12 cellular contexts compared by ENCODE assay signal in genomic region chrX:41095962-41096955, GRCh38. TPM values are rescaled to one million over a fixed set of nuclear protein-coding genes. Genes with fewer than 3 reads are reported as not detected.
DNase-seq lines count a peak whose midpoint lies in the region; ATAC-seq and TF ChIP-seq lines count a peak whose summit lies in the region.
"Had no signal": no experiment of that assay in that cellular context is flagged by ENCODE, and none has a peak within 500 bp of the region (broad histone marks: within the 10 kb centered on the region; RNA-seq: fewer than 3 reads in every experiment).

No MANE protein-coding gene starts in this region.

- no peaks in the 10 kb centered on the region for H3K9me3 ChIP-seq in gastroesophageal sphincter

- TF ChIP-seq EP300 in gastroesophageal sphincter (IDR thresholded peaks at IDR 0.05) = no peak

- no peak for TF ChIP-seq CTCF in activated B cell treated with CpG ODN at 0.5 μM for 24 hours (IDR thresholded peaks at IDR 0.05)
- no peak for TF ChIP-seq CTCF in type B pancreatic cell (conservative IDR thresholded peaks at IDR 0.05)
- TF ChIP-seq CTCF in gastroesophageal sphincter (IDR thresholded peaks at IDR 0.05) = no peak

- no peaks in the 10 kb centered on the region for H3K27me3 ChIP-seq in gastroesophageal sphincter

- H3K4me1 ChIP-seq in gastroesophageal sphincter = peaks cover 0 to 81% (median 7%) of the 10 kb centered on the region in 3 donors

- WGBS in gastroesophageal sphincter (ENCODE audit: low coverage in 1 of 2), 2 donors = 40 to 90% methylated on average over 3 to 8 of the region's 9 CpGs

- CTCF ChIA-PET in activated B cell treated with CpG ODN at 0.5 μM for 24 hours (lab: Charles Lee) = no interaction called here

- no peak overlapping the region for H3K27ac ChIP-seq in gastroesophageal sphincter
- H3K27ac ChIP-seq: BLaER1 treated with 17β-estradiol and CSF1 and Interleukin-3, amounts not matched to agents 10 nM and 100 nM; HL-60 had no signal

- intact Hi-C loops in left ventricle myocardium superior (cut with micrococcal nuclease) (no loop called here), left cardiac atrium (cut with DNase I) (no loop called here), activated B cell treated with CpG ODN at 0.5 μM for 24 hours (cut with micrococcal nuclease) (no loop called here)

- H3K36me3 Mint-ChIP-seq in activated B cell treated with CpG ODN at 0.5 μM for 24 hours (ENCODE audit: low read depth) = peaks cover 9% of the 10 kb centered on the region
- peaks cover 4% of the 10 kb centered on the region for H3K36me3 Mint-ChIP-seq in type B pancreatic cell
- peaks cover 10% of the 10 kb centered on the region for H3K36me3 Mint-ChIP-seq in stimulated activated memory B cell treated with anti-CD40 and anti-IgM and Interleukin-4, amounts not matched to agents 10 μg/mL and 1 μg/mL and 100 μg/mL, for 72 hours

- TF ChIP-seq POLR2A in gastroesophageal sphincter (IDR thresholded peaks at IDR 0.05) = no peak

- ATAC-seq in left ventricle myocardium superior = peak; percentile 35
- ATAC-seq in left cardiac atrium = no peak
- ATAC-seq in activated B cell treated with CpG ODN at 0.5 μM for 24 hours (ENCODE audit: low read depth) = peak; percentile 34
- peak; percentile 67 for ATAC-seq in left lobe of liver
- no peak for ATAC-seq in stimulated activated memory B cell treated with anti-CD40 and anti-IgM and Interleukin-4, amounts not matched to agents 10 μg/mL and 1 μg/mL and 100 μg/mL, for 72 hours
- ATAC-seq in gastroesophageal sphincter = no peak

- no peaks in the 10 kb centered on the region for H3K9me3 Mint-ChIP-seq in activated B cell treated with CpG ODN at 0.5 μM for 24 hours
- no peaks in the 10 kb centered on the region for H3K9me3 Mint-ChIP-seq in type B pancreatic cell
- H3K9me3 Mint-ChIP-seq in stimulated activated memory B cell treated with anti-CD40 and anti-IgM and Interleukin-4, amounts not matched to agents 10 μg/mL and 1 μg/mL and 100 μg/mL, for 72 hours = no peaks in the 10 kb centered on the region

- H3K4me3 Mint-ChIP-seq in activated B cell treated with CpG ODN at 0.5 μM for 24 hours (no peak overlapping the region), type B pancreatic cell (no peak overlapping the region)
- no peak overlapping the region for H3K4me3 Mint-ChIP-seq in stimulated activated memory B cell treated with anti-CD40 and anti-IgM and Interleukin-4, amounts not matched to agents 10 μg/mL and 1 μg/mL and 100 μg/mL, for 72 hours

- POLR2A ChIA-PET in activated B cell treated with CpG ODN at 0.5 μM for 24 hours (lab: Charles Lee) = interaction anchor here (0.5 to 1.7 kb wide), 4 partner anchors 11 to 999 kb away, joined by 3 to 10 read pairs (median 4); partner anchors contain the start of genes BCOR and USP9X

- no peaks in the 10 kb centered on the region for H3K36me3 ChIP-seq in gastroesophageal sphincter

- DNase-seq in left ventricle myocardium superior (no peak), left cardiac atrium (no peak), activated B cell treated with CpG ODN at 0.5 μM for 24 hours (no peak), left lobe of liver (ENCODE audit: low spot score) (no peak), type B pancreatic cell (ENCODE audit: extremely low spot score, unreplicated experiment) (no peak), Ammon's horn (ENCODE audit: low spot score) (no peak)
- DNase-seq: NCI-H1105 treated with DMSO at 0.1 percent for 48 hours; stimulated activated CD4-positive, alpha-beta T cell treated with anti-CD3 and anti-CD28 coated beads, Interleukin-4, amount 100 ng/mL, for 24 hours had no signal

- H3K27ac Mint-ChIP-seq in activated B cell treated with CpG ODN at 0.5 μM for 24 hours (peak overlapping the region; percentile 9), type B pancreatic cell (peak overlapping the region; percentile 44)
- no peak overlapping the region for H3K27ac Mint-ChIP-seq in stimulated activated memory B cell treated with anti-CD40 and anti-IgM and Interleukin-4, amounts not matched to agents 10 μg/mL and 1 μg/mL and 100 μg/mL, for 72 hours

- H3K4me1 Mint-ChIP-seq in activated B cell treated with CpG ODN at 0.5 μM for 24 hours (peaks cover 62% of the 10 kb centered on the region), type B pancreatic cell (ENCODE audit: unreplicated experiment) (peaks cover 14% of the 10 kb centered on the region)
- peaks cover 43% of the 10 kb centered on the region for H3K4me1 Mint-ChIP-seq in stimulated activated memory B cell treated with anti-CD40 and anti-IgM and Interleukin-4, amounts not matched to agents 10 μg/mL and 1 μg/mL and 100 μg/mL, for 72 hours

- H3K4me3 ChIP-seq in gastroesophageal sphincter = no peak overlapping the region
- H3K4me3 ChIP-seq: BLaER1 treated with 17β-estradiol and CSF1 and Interleukin-3, amounts not matched to agents 10 nM and 100 nM had no signal

- H3K27me3 Mint-ChIP-seq in activated B cell treated with CpG ODN at 0.5 μM for 24 hours (no peaks in the 10 kb centered on the region), type B pancreatic cell (no peaks in the 10 kb centered on the region)
- H3K27me3 Mint-ChIP-seq in stimulated activated memory B cell treated with anti-CD40 and anti-IgM and Interleukin-4, amounts not matched to agents 10 μg/mL and 1 μg/mL and 100 μg/mL, for 72 hours = no peaks in the 10 kb centered on the region

RNA-seq across cellular contexts. Expression of gene USP9X, which starts 11.0 kb away (rescaled TPM):
- 51.7 TPM for total RNA-seq in left ventricle myocardium superior
- 10 to 100 TPM; 49.0 to 69.0 TPM for total RNA-seq in left cardiac atrium
- 58.9 and 68.3 TPM in 2 replicates for total RNA-seq in activated B cell treated with CpG ODN at 0.5 μM for 24 hours
- total RNA-seq in left lobe of liver = 44.5 TPM
- 59.4 and 74.4 TPM in 2 replicates for total RNA-seq in type B pancreatic cell (ENCODE audit: low replicate concordance)
- 100 to 1,000 TPM; 113 to 141 (median 130) TPM for total RNA-seq in gastroesophageal sphincter

Comparison
In these comparisons a context has a peak if more than half of its experiments do, and no peak if none do; other contexts are left out.
1. ATAC-seq: peak in left ventricle myocardium superior (single experiment), activated B cell treated with CpG ODN at 0.5 μM for 24 hours (single experiment) and left lobe of liver (single experiment); none in left cardiac atrium (0 of 2), stimulated activated memory B cell treated with anti-CD40 and anti-IgM and Interleukin-4, amounts not matched to agents 10 μg/mL and 1 μg/mL and 100 μg/mL, for 72 hours (single experiment) and gastroesophageal sphincter (single experiment).